In genomic region chr1:18901952-18902522, GRCh38 we compare ENCODE assay signal across 8 cellular contexts. TPM values are rescaled to one million over a fixed set of nuclear protein-coding genes. Genes with fewer than 3 reads are reported as not detected.
DNase-seq lines count a peak whose midpoint lies in the region; ATAC-seq and TF ChIP-seq lines count a peak whose summit lies in the region.

No MANE protein-coding gene starts in this region.

- H3K9ac ChIP-seq in colonic mucosa (ENCODE audit: low read depth in 2 of 2, low read length in 2 of 2): peak overlapping the region; percentile 75 to 83

- H3K4me1 ChIP-seq in colonic mucosa (peaks cover 7% of the 10 kb centered on the region), mucosa of descending colon (ENCODE audit: low read depth) (peaks cover 10% of the 10 kb centered on the region)

- H3K9me3 ChIP-seq in colonic mucosa (no peaks in the 10 kb centered on the region), mucosa of descending colon (no peaks in the 10 kb centered on the region)

- peak overlapping the region; percentile 82 for H3K27ac ChIP-seq in 22Rv1
- H3K27ac ChIP-seq in colonic mucosa: peak overlapping the region; percentile 68

- no peak for TF ChIP-seq CTCF in 22Rv1 (IDR thresholded peaks at IDR 0.05)
- TF ChIP-seq CTCF in GM12865 (IDR thresholded peaks at IDR 0.05; ENCODE audit: insufficient read depth, low read depth, low read length, missing control alignments): no peak
- TF ChIP-seq CTCF in colonic mucosa (IDR thresholded peaks at IDR 0.05): no peak
- TF ChIP-seq CTCF in mucosa of descending colon (IDR thresholded peaks at IDR 0.05): no peak

- H3K27me3 ChIP-seq in colonic mucosa: no peaks in the 10 kb centered on the region

- H3K36me3 ChIP-seq in colonic mucosa (no peaks in the 10 kb centered on the region), mucosa of descending colon (ENCODE audit: low read depth) (no peaks in the 10 kb centered on the region)

- ATAC-seq in mucosa of descending colon (no peak), HG03025 (IDR thresholded peaks at IDR 0.05; ENCODE audit: low FRiP score, unreplicated experiment) (no peak), GM19463 (IDR thresholded peaks at IDR 0.05; ENCODE audit: unreplicated experiment) (no peak)

- peak; percentile 19 for DNase-seq in GM12865 (ENCODE audit: low read depth)
- peak; percentile 16 for DNase-seq in NOMO-1 treated with DMSO at 0.1 percent for 48 hours (lab: John Stamatoyannopoulos, UW; ENCODE audit: unreplicated experiment)
- no peak for DNase-seq in colonic mucosa
- DNase-seq in mucosa of descending colon: no peak
- no peak for DNase-seq in NCI-H524 treated with DMSO at 0.1 percent for 48 hours (lab: John Stamatoyannopoulos, UW)

- peak overlapping the region; percentile 79 for H3K4me3 ChIP-seq in GM12865 (ENCODE audit: low read depth, low read length)
- peak overlapping the region; percentile 87 for H3K4me3 ChIP-seq in colonic mucosa
- H3K4me3 ChIP-seq in mucosa of descending colon: peak overlapping the region; percentile 44

- intact Hi-C loops in colonic mucosa (cut with DNase I): loop anchor here (10.0 kb wide), 1 partner anchor 333 kb away; no protein-coding TSS in a partner anchor
- intact Hi-C loops in mucosa of descending colon (cut with DNase I, micrococcal nuclease): loop anchor here (10.0 kb wide), 2 partner anchors 53 to 193 kb away; partner anchors contain the start of gene IFFO2 (in 1 of the 2)

RNA-seq across cellular contexts. Expression of gene ALDH4A1, which starts 0.3 kb away (rescaled TPM):
- total RNA-seq in colonic mucosa (10 to 100 TPM in 1 of 2 donors, 1 to 10 TPM in 1; 7.9 to 13.0 TPM), mucosa of descending colon (1 to 10 TPM; 2.7 to 7.7 (median 5.6) TPM)

RNA-seq across cellular contexts. Expression of gene TAS1R2, which starts 42.6 kb away (rescaled TPM):
- total RNA-seq in colonic mucosa (not detected), mucosa of descending colon (not detected)

RNA-seq across cellular contexts. Expression of gene IFFO2, which starts 54.4 kb away (rescaled TPM):
- total RNA-seq in colonic mucosa (10 to 100 TPM in 1 of 2 donors, 1 to 10 TPM in 1; 5.6 to 14.0 TPM), mucosa of descending colon (10 to 100 TPM; 13.1 to 19.0 (median 15.5) TPM)

Comparison
In these comparisons a context has a peak if more than half of its experiments do, and no peak if none do; other contexts are left out.
1. DNase-seq: peak in GM12865 (single experiment) and NOMO-1 treated with DMSO at 0.1 percent for 48 hours (single experiment); none in colonic mucosa (single experiment), mucosa of descending colon (0 of 3) and NCI-H524 treated with DMSO at 0.1 percent for 48 hours (single experiment).
2. Peak in every context shown above with its lines, with median percentiles within 50 percentile points of each other: H3K4me3 ChIP-seq.